In genomic region chr5:73299017-73299630, GRCh38 we compare ENCODE assay signal across 8 cellular contexts.
DNase-seq lines count a peak whose midpoint lies in the region; TF ChIP-seq lines count a peak whose summit lies in the region.

No MANE protein-coding gene starts in this region.

- no peak for TF ChIP-seq EP300 in esophagus muscularis mucosa (IDR thresholded peaks at IDR 0.05)

- H3K4me1 ChIP-seq in NT2/D1 (ENCODE audit: insufficient read depth, insufficient read length): peaks cover 3% of the 10 kb centered on the region
- H3K4me1 ChIP-seq in esophagus muscularis mucosa: peaks cover 24 to 40% (median 34%) of the 10 kb centered on the region in 4 donors

- H3K36me3 ChIP-seq in NT2/D1 (ENCODE audit: insufficient read depth, insufficient read length, low read length) (no peaks in the 10 kb centered on the region), esophagus muscularis mucosa (no peaks in the 10 kb centered on the region)

- H3K9ac ChIP-seq in NT2/D1 (ENCODE audit: insufficient read length, low read depth): no peak overlapping the region

- TF ChIP-seq POLR2A in esophagus muscularis mucosa (IDR thresholded peaks at IDR 0.05; ENCODE audit: low read depth): no peak

- no peaks in the 10 kb centered on the region for H3K9me3 ChIP-seq in NT2/D1 (ENCODE audit: insufficient read depth, low read length)
- no peaks in the 10 kb centered on the region for H3K9me3 ChIP-seq in esophagus muscularis mucosa

- H3K27me3 ChIP-seq in NT2/D1 (ENCODE audit: insufficient read depth, insufficient read length) (peaks cover 85% of the 10 kb centered on the region), esophagus muscularis mucosa (peaks cover 9 to 86% (median 58%) of the 10 kb centered on the region in 4 donors)

- DNase-seq in GM10266 (ENCODE audit: extremely low spot score) (peak; percentile 38), NT2/D1 (ENCODE audit: low read depth, low spot score) (peak; percentile 36), esophagus muscularis mucosa (ENCODE audit: extremely low spot score) (no peak), retinal pigment epithelial cell (ENCODE audit: low read depth) (no peak), foreskin melanocyte (no peak), NCI-H146 treated with DMSO at 0.1 percent for 48 hours (lab: John Stamatoyannopoulos, UW; ENCODE audit: unreplicated experiment) (no peak), NCI-H1092 treated with DMSO at 0.1 percent for 48 hours (lab: John Stamatoyannopoulos, UW) (no peak)
- DNase-seq in activated effector memory CD4-positive, alpha-beta T cell treated with anti-CD3 and anti-CD28 coated beads, Interleukin-2, amount 50 U/mL, for 16 hours: no peak

- intact Hi-C loops in esophagus muscularis mucosa (cut with DNase I): loop anchor here (5.0 kb wide), 2 partner anchors 82 to 153 kb away; no protein-coding TSS in a partner anchor

- H3K27ac ChIP-seq in esophagus muscularis mucosa (replicated peaks in 1 of 4): no peak overlapping the region

- WGBS in esophagus muscularis mucosa: 5% methylated on average over 30 of the region's 55 CpGs

- H3K4me3 ChIP-seq in NT2/D1 (ENCODE audit: insufficient read length, low read depth): peak overlapping the region; percentile 23
- H3K4me3 ChIP-seq in esophagus muscularis mucosa: peak overlapping the region; percentile 33 to 47 (median 38)
- H3K4me3 ChIP-seq in retinal pigment epithelial cell (ENCODE audit: low read length): peak overlapping the region; percentile 33

- TF ChIP-seq CTCF in GM10266 (IDR thresholded peaks at IDR 0.05; ENCODE audit: control insufficient read depth, insufficient read depth, low read depth, missing control alignments) (no peak), esophagus muscularis mucosa (IDR thresholded peaks at IDR 0.05) (peak; percentile 17 to 36 (median 22)), retinal pigment epithelial cell (conservative IDR thresholded peaks at IDR 0.05; ENCODE audit: low read depth, low read length) (no peak)

Comparison
In these comparisons a context has a peak if more than half of its experiments do, and no peak if none do; other contexts are left out.
1. DNase-seq: peak in GM10266 (single experiment) and NT2/D1 (single experiment); none in esophagus muscularis mucosa (single experiment), retinal pigment epithelial cell (single experiment), activated effector memory CD4-positive, alpha-beta T cell treated with anti-CD3 and anti-CD28 coated beads, Interleukin-2, amount 50 U/mL, for 16 hours (single experiment), foreskin melanocyte (single experiment), NCI-H146 treated with DMSO at 0.1 percent for 48 hours (single experiment) and NCI-H1092 treated with DMSO at 0.1 percent for 48 hours (single experiment).
2. CTCF ChIP-seq: peak in esophagus muscularis mucosa (3 of 3); none in GM10266 (single experiment) and retinal pigment epithelial cell (single experiment).
3. Peak in every context shown above with its lines, with median percentiles within 50 percentile points of each other: H3K4me3 ChIP-seq.